Comparison of ENCODE assay signal across 2 cellular contexts in genomic region chr12:22539055-22539454, GRCh38.
TF ChIP-seq lines count a peak whose summit lies in the region.

No MANE protein-coding gene starts in this region.

TF ChIP-seq in liver, 16 proteins besides CTCF, POLR2A, EP300 and RAD21 (continued from another document):
- TF ChIP-seq ZBTB33 (IDR thresholded peaks at IDR 0.05) (peak; percentile 33), FOXA1 (IDR thresholded peaks at IDR 0.05) (no peak), EGR1 (IDR thresholded peaks at IDR 0.05; ENCODE audit: low read depth in 2 of 2) (no peak), ATF3 (IDR thresholded peaks at IDR 0.05) (no peak), GABPA (IDR thresholded peaks at IDR 0.05 in 1 of 2, conservative IDR thresholded peaks at IDR 0.05 in 1 of 2) (no peak), YY1 (IDR thresholded peaks at IDR 0.05) (peak; percentile 23), SP1 (IDR thresholded peaks at IDR 0.05) (peak; percentile 50), NR2F2 (IDR thresholded peaks at IDR 0.05) (peak; percentile 79), MAX (IDR thresholded peaks at IDR 0.05) (peak; percentile 16), FOXA2 (IDR thresholded peaks at IDR 0.05) (no peak), REST (IDR thresholded peaks at IDR 0.05) (no peak), HNF4A (conservative IDR thresholded peaks at IDR 0.05) (no peak)
TF ChIP-seq in liver: peak in this region for 6.

TF ChIP-seq in HepG2, 621 proteins besides CTCF, POLR2A, EP300 and RAD21 (continued from another document):
- no peak for TF ChIP-seq BRF2 (CRISPR knock-in tag; IDR thresholded peaks at IDR 0.05)
- no peak for TF ChIP-seq ZNF280B (CRISPR knock-in tag; IDR thresholded peaks at IDR 0.05; ENCODE audit: borderline replicate concordance)
- no peak for TF ChIP-seq CENPBD1 (CRISPR knock-in tag; IDR thresholded peaks at IDR 0.05; ENCODE audit: borderline replicate concordance, low read depth)
- TF ChIP-seq ZNF883 (CRISPR knock-in tag; IDR thresholded peaks at IDR 0.05; ENCODE audit: not compliant biosample characterization) = no peak
- TF ChIP-seq HNRNPLL (IDR thresholded peaks at IDR 0.05; ENCODE audit: low read depth, low read length, poor library complexity, severe bottlenecking) = no peak
- TF ChIP-seq GZF1 (CRISPR knock-in tag; IDR thresholded peaks at IDR 0.05) = no peak
- no peak for TF ChIP-seq CBX2 (IDR thresholded peaks at IDR 0.05; ENCODE audit: low read depth, low read length)
- no peak for TF ChIP-seq CBX2 (CRISPR knock-in tag; IDR thresholded peaks at IDR 0.05; ENCODE audit: low read depth)
- TF ChIP-seq ZNF281 (CRISPR knock-in tag; IDR thresholded peaks at IDR 0.05; ENCODE audit: borderline replicate concordance) = no peak
- no peak for TF ChIP-seq RERE (CRISPR knock-in tag; IDR thresholded peaks at IDR 0.05; ENCODE audit: low read depth)
- no peak for TF ChIP-seq ZNF232 (CRISPR knock-in tag; IDR thresholded peaks at IDR 0.05; ENCODE audit: borderline replicate concordance)
